Comparison of ENCODE assay signal across 1 cellular context in genomic region chr1:109388208-109388711, GRCh38.
A peak's percentile ranks its signal among the peaks of the same experiment; 100 is the strongest.
TF ChIP-seq lines count a peak whose summit lies in the region.

No MANE protein-coding gene starts in this region.

TF ChIP-seq in K562, 482 proteins besides CTCF, POLR2A, EP300 and RAD21:
- TF ChIP-seq ATF3 (IDR thresholded peaks at IDR 0.05) (peak; percentile 50; the same call in 1 of the 2 replicates), ATF3 (CRISPR knock-in tag; conservative IDR thresholded peaks at IDR 0.05) (no peak), CREB3L1 (IDR thresholded peaks at IDR 0.05; ENCODE audit: borderline replicate concordance, low read depth) (no peak), RBM25 (IDR thresholded peaks at IDR 0.05; ENCODE audit: low read depth, low read length, severe bottlenecking) (peak; percentile 87), PRDM10 (IDR thresholded peaks at IDR 0.05; ENCODE audit: partially characterized antibody) (no peak), TEAD4 (IDR thresholded peaks at IDR 0.05; ENCODE audit: low read length) (no peak), TEAD4 (CRISPR knock-in tag; IDR thresholded peaks at IDR 0.05; ENCODE audit: borderline replicate concordance) (no peak), SMARCC2 (IDR thresholded peaks at IDR 0.05; ENCODE audit: low read depth) (no peak), BRD9 (IDR thresholded peaks at IDR 0.05; ENCODE audit: low read depth, partially characterized antibody) (no peak), SMARCE1 (IDR thresholded peaks at IDR 0.05) (no peak), U2AF1 (optimal IDR thresholded peaks at IDR 0.05; ENCODE audit: low read depth, low read length) (no peak), FIP1L1 (IDR thresholded peaks at IDR 0.05; ENCODE audit: low read depth, low read length, poor library complexity, severe bottlenecking) (no peak), ELK3 (CRISPR knock-in tag; IDR thresholded peaks at IDR 0.05) (no peak), SIN3A (IDR thresholded peaks at IDR 0.05; ENCODE audit: borderline replicate concordance in 2 of 2, control insufficient read depth in 1 of 2, low read depth in 2 of 2, low read length in 2 of 2) (no peak), TBL1XR1 (IDR thresholded peaks at IDR 0.05; ENCODE audit: low read length in 2 of 2) (no peak), TFE3 (CRISPR knock-in tag; IDR thresholded peaks at IDR 0.05) (no peak), RBBP5 (IDR thresholded peaks at IDR 0.05; ENCODE audit: borderline replicate concordance, insufficient read depth, low read length, poor library complexity, severe bottlenecking) (no peak), ZNF121 (CRISPR knock-in tag; conservative IDR thresholded peaks at IDR 0.05) (peak; percentile 96), RNF219 (CRISPR knock-in tag; IDR thresholded peaks at IDR 0.05) (no peak), SMAD4 (CRISPR knock-in tag; conservative IDR thresholded peaks at IDR 0.05) (no peak), ATF1 (CRISPR knock-in tag; IDR thresholded peaks at IDR 0.05) (no peak), ATF1 (tag; IDR thresholded peaks at IDR 0.05) (no peak), ZNF165 (CRISPR knock-in tag; IDR thresholded peaks at IDR 0.05; ENCODE audit: borderline replicate concordance) (no peak), HBP1 (CRISPR knock-in tag; IDR thresholded peaks at IDR 0.05) (no peak), FOXP4 (CRISPR knock-in tag; IDR thresholded peaks at IDR 0.05; ENCODE audit: borderline replicate concordance) (no peak), RFX5 (IDR thresholded peaks at IDR 0.05; ENCODE audit: low read depth, low read length) (no peak), NELFE (IDR thresholded peaks at IDR 0.05; ENCODE audit: insufficient read depth, insufficient read length) (no peak), ZNF586 (CRISPR knock-in tag; conservative IDR thresholded peaks at IDR 0.05) (no peak), ZNF551 (CRISPR knock-in tag; IDR thresholded peaks at IDR 0.05) (no peak), ZSCAN29 (IDR thresholded peaks at IDR 0.05) (no peak), BCOR (IDR thresholded peaks at IDR 0.05) (peak; percentile 9; the same call in 1 of the 2 replicates), THAP12 (CRISPR knock-in tag; IDR thresholded peaks at IDR 0.05) (no peak), SUPT5H (IDR thresholded peaks at IDR 0.05) (no peak), LARP7 (IDR thresholded peaks at IDR 0.05) (no peak), ZEB2 (IDR thresholded peaks at IDR 0.05) (no peak), EWSR1 (IDR thresholded peaks at IDR 0.05; ENCODE audit: borderline replicate concordance, low read depth, partially characterized antibody) (no peak), CEBPG (CRISPR knock-in tag; IDR thresholded peaks at IDR 0.05) (no peak), CEBPG (tag; conservative IDR thresholded peaks at IDR 0.05 in 1 of 2, IDR thresholded peaks at IDR 0.05 in 1 of 2) (0 out of 4 replicates have a peak, but pooled peaks of 1 of the 2 experiments have one; percentile 17), TGIF2 (CRISPR knock-in tag; IDR thresholded peaks at IDR 0.05) (no peak)
